In the genomic region with DNA sequence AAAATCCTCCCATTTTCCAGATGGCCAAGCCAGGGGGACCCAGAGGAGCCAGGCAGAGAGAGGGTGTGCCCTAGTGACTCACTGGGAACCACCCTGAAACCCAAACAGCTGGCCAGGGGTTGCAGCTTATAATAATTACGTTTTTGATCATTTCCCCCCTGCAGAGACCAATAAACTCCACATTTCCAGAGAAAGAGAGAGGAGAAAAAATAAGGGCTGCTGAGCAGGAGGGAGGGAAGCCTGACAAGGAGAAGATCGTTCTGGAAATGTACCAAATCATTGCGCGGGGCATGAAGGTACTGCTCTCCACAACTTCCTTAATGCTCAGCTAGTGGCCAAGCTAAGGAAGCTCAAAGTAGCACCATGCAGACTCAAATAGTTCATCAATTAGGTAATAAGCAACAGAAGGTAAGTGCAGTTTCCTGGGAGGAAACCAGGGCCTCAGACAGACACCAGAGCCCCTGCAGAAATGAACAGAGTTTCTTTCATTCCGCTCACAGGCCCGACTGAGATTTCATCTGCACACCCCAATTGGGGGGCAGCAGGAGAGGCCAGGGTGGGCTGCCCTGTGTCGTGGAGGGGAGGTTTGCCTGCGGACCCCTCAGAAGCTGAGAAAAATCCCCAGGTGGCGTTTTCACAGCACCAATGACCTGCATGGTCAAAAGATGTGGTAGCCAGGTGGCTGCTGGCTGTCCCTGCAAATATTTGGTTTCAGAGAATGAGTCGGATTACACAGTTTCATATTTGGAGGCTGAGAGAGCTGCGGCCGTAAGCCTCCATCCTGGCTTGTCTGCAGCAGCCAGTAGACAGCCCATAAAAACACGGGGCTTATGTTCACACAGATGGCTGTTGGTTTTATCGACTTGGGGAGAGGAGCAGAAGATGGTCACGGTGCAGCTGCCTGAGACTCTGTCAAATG, we compare ENCODE assay signal across 8 cellular contexts.
A peak's percentile ranks its signal among the peaks of the same experiment; 100 is the strongest.
DNase-seq lines count a peak whose midpoint lies in the region; ATAC-seq and TF ChIP-seq lines count a peak whose summit lies in the region.

No MANE protein-coding gene starts in this region.

- DNase-seq in activated naive CD4-positive, alpha-beta T cell treated with anti-CD3 and anti-CD28 coated beads for 36 hours, result no peak
- DNase-seq in astrocyte of the hippocampus (ENCODE audit: low read depth, low spot score) (peak; percentile 23), nephron progenitor cell (no peak), NCI-H510A treated with DMSO at 0.1 percent for 48 hours (lab: John Stamatoyannopoulos, UW) (no peak)
- DNase-seq in effector CD4-positive, alpha-beta T cell, result no peak

- peak overlapping the region; percentile 70 for H3K27ac Mint-ChIP-seq in activated naive CD4-positive, alpha-beta T cell treated with anti-CD3 and anti-CD28 coated beads, Interleukin-2, amount 50 U/mL, for 24 hours
- no peak overlapping the region for H3K27ac Mint-ChIP-seq in activated naive CD4-positive, alpha-beta T cell treated with anti-CD3 and anti-CD28 coated beads for 36 hours
- no peak overlapping the region for H3K27ac Mint-ChIP-seq in nephron progenitor cell

- H3K27me3 Mint-ChIP-seq in activated naive CD4-positive, alpha-beta T cell treated with anti-CD3 and anti-CD28 coated beads, Interleukin-2, amount 50 U/mL, for 24 hours, result no peaks in the 10 kb centered on the region
- no peaks in the 10 kb centered on the region for H3K27me3 Mint-ChIP-seq in activated naive CD4-positive, alpha-beta T cell treated with anti-CD3 and anti-CD28 coated beads for 36 hours (ENCODE audit: low read depth)
- H3K27me3 Mint-ChIP-seq in nephron progenitor cell (ENCODE audit: low read depth, poor library complexity), result peaks cover 20% of the 10 kb centered on the region

- ATAC-seq in HG03432 (IDR thresholded peaks at IDR 0.05; ENCODE audit: unreplicated experiment), result peak; percentile 62
- no peak for ATAC-seq in GM21390 (IDR thresholded peaks at IDR 0.05; ENCODE audit: unreplicated experiment)

- no peaks in the 10 kb centered on the region for H3K36me3 Mint-ChIP-seq in activated naive CD4-positive, alpha-beta T cell treated with anti-CD3 and anti-CD28 coated beads, Interleukin-2, amount 50 U/mL, for 24 hours
- H3K36me3 Mint-ChIP-seq in activated naive CD4-positive, alpha-beta T cell treated with anti-CD3 and anti-CD28 coated beads for 36 hours (ENCODE audit: low read depth), result no peaks in the 10 kb centered on the region
- no peaks in the 10 kb centered on the region for H3K36me3 Mint-ChIP-seq in nephron progenitor cell (ENCODE audit: low read depth)

- intact Hi-C loops in activated naive CD4-positive, alpha-beta T cell treated with anti-CD3 and anti-CD28 coated beads for 36 hours (cut with micrococcal nuclease), result loop anchor here (5.0 to 10.0 kb wide), 3 partner anchors 96 to 819 kb away; no protein-coding TSS in a partner anchor

- H3K9me3 Mint-ChIP-seq in activated naive CD4-positive, alpha-beta T cell treated with anti-CD3 and anti-CD28 coated beads, Interleukin-2, amount 50 U/mL, for 24 hours, result no peaks in the 10 kb centered on the region
- H3K9me3 Mint-ChIP-seq in activated naive CD4-positive, alpha-beta T cell treated with anti-CD3 and anti-CD28 coated beads for 36 hours, result no peaks in the 10 kb centered on the region
- H3K9me3 Mint-ChIP-seq in nephron progenitor cell, result no peaks in the 10 kb centered on the region

- CTCF ChIA-PET in activated naive CD4-positive, alpha-beta T cell treated with anti-CD3 and anti-CD28 coated beads for 36 hours (lab: Charles Lee), result interaction anchor here (0.6 to 3.0 kb wide), 12 partner anchors 10 to 1009 kb away, joined by 3 to 15 read pairs (median 4); no protein-coding TSS in a partner anchor

- no peak for TF ChIP-seq CTCF in nephron progenitor cell (IDR thresholded peaks at IDR 0.05)

- no peak overlapping the region for H3K4me3 Mint-ChIP-seq in activated naive CD4-positive, alpha-beta T cell treated with anti-CD3 and anti-CD28 coated beads, Interleukin-2, amount 50 U/mL, for 24 hours
- H3K4me3 Mint-ChIP-seq in activated naive CD4-positive, alpha-beta T cell treated with anti-CD3 and anti-CD28 coated beads for 36 hours, result no peak overlapping the region
- peak overlapping the region; percentile 3 for H3K4me3 Mint-ChIP-seq in nephron progenitor cell

- H3K4me1 Mint-ChIP-seq in activated naive CD4-positive, alpha-beta T cell treated with anti-CD3 and anti-CD28 coated beads, Interleukin-2, amount 50 U/mL, for 24 hours, result peaks cover 11% of the 10 kb centered on the region
- peaks cover 9% of the 10 kb centered on the region for H3K4me1 Mint-ChIP-seq in activated naive CD4-positive, alpha-beta T cell treated with anti-CD3 and anti-CD28 coated beads for 36 hours (ENCODE audit: low read depth)
- H3K4me1 Mint-ChIP-seq in nephron progenitor cell, result peaks cover 38% of the 10 kb centered on the region
